In the genomic region with DNA sequence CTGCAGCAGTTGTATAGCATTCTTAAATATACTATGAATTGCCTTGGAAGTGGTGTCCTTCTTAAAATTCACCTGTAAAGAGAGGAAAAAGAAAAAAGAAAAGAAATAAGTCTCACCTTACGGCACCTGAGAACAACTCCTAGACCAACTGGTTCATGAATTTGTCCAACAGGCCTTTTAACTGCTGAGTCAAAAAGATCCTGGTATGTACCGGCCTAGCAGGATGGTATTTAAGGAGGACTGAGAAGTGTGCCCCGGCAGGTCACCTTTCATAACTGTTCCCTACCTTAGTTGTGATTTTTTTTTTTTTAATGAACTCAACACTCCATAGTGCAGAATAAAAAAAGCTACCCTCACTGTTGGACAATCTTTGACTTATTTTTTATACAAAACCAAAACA, we compare ENCODE assay signal across 24 cellular contexts.
"Had no signal": no experiment of that assay in that cellular context is flagged by ENCODE, and none has a peak within 500 bp of the region (broad histone marks: within the 10 kb centered on the region; RNA-seq: fewer than 3 reads in every experiment).

No MANE protein-coding gene starts in this region.

- H3K27me3 ChIP-seq: neutrophil, pancreas, tibial artery, uterus had no signal

- H3K36me3 ChIP-seq: uterus had no signal

- H3K27me3 Mint-ChIP-seq: brain; natural killer cell treated with Interleukin-12 subunit alpha and Interleukin-12 subunit beta and Interleukin-15 and Interleukin-18, amount 100 ng/mL, for 72 hours; stimulated activated naive CD8-positive, alpha-beta T cell treated with anti-CD3 and anti-CD28 coated beads, Interleukin-15, Interleukin-2, amounts not matched to agents 100 ng/mL and 50 ng/mL, for 24 hours had no signal

- H3K4me3 ChIP-seq: pancreas, tibial artery, uterus had no signal

- H3K4me1 ChIP-seq: uterus had no signal

- ATAC-seq: activated T-cell treated with anti-CD3 and anti-CD28 coated beads, Interleukin-2, amount 50 U/mL, for 4 hours; left colon; natural killer cell treated with Interleukin-12 subunit alpha and Interleukin-12 subunit beta and Interleukin-15 and Interleukin-18, amount 100 ng/mL, for 72 hours; pancreas; WTC11 had no signal

- H3K9me3 Mint-ChIP-seq: activated T-cell treated with anti-CD3 and anti-CD28 coated beads, Interleukin-2, amount 50 U/mL, for 4 hours; brain; mesothelial cell of epicardium; natural killer cell treated with Interleukin-12 subunit alpha and Interleukin-12 subunit beta and Interleukin-15 and Interleukin-18, amount 100 ng/mL, for 72 hours; stimulated activated naive CD8-positive, alpha-beta T cell treated with anti-CD3 and anti-CD28 coated beads, Interleukin-15, Interleukin-2, amounts not matched to agents 100 ng/mL and 50 ng/mL, for 24 hours; T-helper 1 cell treated with Interleukin-12 subunit alpha and Interleukin-12 subunit beta and Interleukin-4 antibody, amounts not matched to agents 30 μg/mL and 1 μg/mL, for 36 hours; WTC11 had no signal

- DNase-seq: activated CD4-positive, alpha-beta T cell treated with anti-CD3 and anti-CD28 coated beads, Interleukin-2, amount 50 U/mL, for 4 hours; activated CD8-positive, alpha-beta memory T cell treated with anti-CD3 and anti-CD28 coated beads for 24 hours; activated CD8-positive, alpha-beta memory T cell treated with anti-CD3 and anti-CD28 coated beads, Interleukin-2, amount 50 U/mL, for 4 hours; activated effector memory CD4-positive, alpha-beta T cell treated with anti-CD3 and anti-CD28 coated beads, Interleukin-2, amount 50 U/mL, for 16 hours; activated naive CD4-positive, alpha-beta T cell treated with anti-CD3 and anti-CD28 coated beads, Interleukin-2, amount 50 U/mL, for 16 hours; activated T-cell treated with anti-CD3 and anti-CD28 coated beads, Interleukin-2, amount 50 U/mL, for 4 hours; aorta; erythroblast; foreskin melanocyte; glutamatergic neuron; left colon; pancreas; right cardiac atrium; stimulated activated CD4-positive, alpha-beta T cell treated with anti-CD3 and anti-CD28 coated beads, Interleukin-4, amount 100 ng/mL, for 4 hours; T1000; tibial artery; uterus had no signal

- H3K9me3 ChIP-seq: neutrophil, pancreas, tibial artery, uterus had no signal

- H3K27ac ChIP-seq: neutrophil, pancreas, tibial artery had no signal

- H3K27ac Mint-ChIP-seq: brain; mesothelial cell of epicardium; T-helper 1 cell treated with Interleukin-12 subunit alpha and Interleukin-12 subunit beta and Interleukin-4 antibody, amounts not matched to agents 30 μg/mL and 1 μg/mL, for 36 hours; WTC11 had no signal

- H3K4me3 Mint-ChIP-seq: activated T-cell treated with anti-CD3 and anti-CD28 coated beads, Interleukin-2, amount 50 U/mL, for 4 hours; brain; mesothelial cell of epicardium; natural killer cell treated with Interleukin-12 subunit alpha and Interleukin-12 subunit beta and Interleukin-15 and Interleukin-18, amount 100 ng/mL, for 72 hours; stimulated activated naive CD8-positive, alpha-beta T cell treated with anti-CD3 and anti-CD28 coated beads, Interleukin-15, Interleukin-2, amounts not matched to agents 100 ng/mL and 50 ng/mL, for 24 hours; T-helper 1 cell treated with Interleukin-12 subunit alpha and Interleukin-12 subunit beta and Interleukin-4 antibody, amounts not matched to agents 30 μg/mL and 1 μg/mL, for 36 hours; WTC11 had no signal

- H3K36me3 Mint-ChIP-seq: natural killer cell treated with Interleukin-12 subunit alpha and Interleukin-12 subunit beta and Interleukin-15 and Interleukin-18, amount 100 ng/mL, for 72 hours had no signal

- H3K4me1 Mint-ChIP-seq: WTC11 had no signal
